Comparison of ENCODE assay signal across 21 cellular contexts in the genomic region with DNA sequence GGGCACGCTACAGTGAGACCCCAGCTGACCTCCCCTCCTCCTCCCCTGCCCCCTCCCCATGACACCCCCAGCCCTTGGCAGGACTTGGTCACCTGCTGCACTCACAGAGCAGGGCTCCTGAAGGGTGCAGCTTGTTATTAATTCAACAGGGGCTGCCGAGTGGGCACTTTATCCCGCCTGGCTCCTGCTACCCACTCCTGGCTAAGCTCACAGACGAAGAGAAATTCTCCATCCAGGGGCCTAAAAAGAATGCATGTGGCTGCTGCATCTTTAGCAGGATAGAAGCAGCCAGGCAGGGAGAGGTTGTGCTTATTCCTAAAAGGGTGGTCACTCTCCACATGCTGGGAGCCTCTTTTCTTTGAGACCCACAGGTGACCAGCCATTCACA. TPM values are rescaled to one million over a fixed set of nuclear protein-coding genes. Genes with fewer than 3 reads are reported as not detected.
DNase-seq lines count a peak whose midpoint lies in the region; ATAC-seq and TF ChIP-seq lines count a peak whose summit lies in the region.
"Had no signal": no experiment of that assay in that cellular context is flagged by ENCODE, and none has a peak within 500 bp of the region (broad histone marks: within the 10 kb centered on the region; RNA-seq: fewer than 3 reads in every experiment).

No MANE protein-coding gene starts in this region.

- intact Hi-C loops in lower lobe of right lung (cut with DNase I) (no loop called here), tibial artery (cut with DNase I; ENCODE audit: low total_unique reads) (no loop called here)

- H3K4me1 ChIP-seq in lower lobe of right lung = peaks cover 85% of the 10 kb centered on the region
- H3K4me1 ChIP-seq in tibial artery = peaks cover 0 to 83% (median 36%) of the 10 kb centered on the region in 4 donors

- H3K9me3 Mint-ChIP-seq in activated CD8-positive, alpha-beta memory T cell treated with anti-CD3 and anti-CD28 coated beads, Interleukin-2, amount 10 ng/mL, durations not matched to agents 7 days and 5 days (ENCODE audit: low read depth) = no peaks in the 10 kb centered on the region
- H3K9me3 Mint-ChIP-seq: activated naive CD4-positive, alpha-beta T cell treated with anti-CD3 and anti-CD28 coated beads for 36 hours; central memory CD8-positive, alpha-beta T cell; naive thymus-derived CD4-positive, alpha-beta T cell had no signal

- H3K4me3 Mint-ChIP-seq in activated CD8-positive, alpha-beta memory T cell treated with anti-CD3 and anti-CD28 coated beads, Interleukin-2, amount 10 ng/mL, durations not matched to agents 7 days and 5 days = no peak overlapping the region
- H3K4me3 Mint-ChIP-seq: activated naive CD4-positive, alpha-beta T cell treated with anti-CD3 and anti-CD28 coated beads for 36 hours; central memory CD8-positive, alpha-beta T cell; naive thymus-derived CD4-positive, alpha-beta T cell had no signal

- no peaks in the 10 kb centered on the region for H3K36me3 Mint-ChIP-seq in activated CD8-positive, alpha-beta memory T cell treated with anti-CD3 and anti-CD28 coated beads, Interleukin-2, amount 10 ng/mL, durations not matched to agents 7 days and 5 days
- H3K36me3 Mint-ChIP-seq: naive thymus-derived CD4-positive, alpha-beta T cell had no signal

- H3K27ac Mint-ChIP-seq in activated CD8-positive, alpha-beta memory T cell treated with anti-CD3 and anti-CD28 coated beads, Interleukin-2, amount 10 ng/mL, durations not matched to agents 7 days and 5 days = no peak overlapping the region
- H3K27ac Mint-ChIP-seq: activated naive CD4-positive, alpha-beta T cell treated with anti-CD3 and anti-CD28 coated beads for 36 hours; naive thymus-derived CD4-positive, alpha-beta T cell had no signal

- peaks cover 5% of the 10 kb centered on the region for H3K4me1 Mint-ChIP-seq in activated CD8-positive, alpha-beta memory T cell treated with anti-CD3 and anti-CD28 coated beads, Interleukin-2, amount 10 ng/mL, durations not matched to agents 7 days and 5 days
- H3K4me1 Mint-ChIP-seq: central memory CD8-positive, alpha-beta T cell had no signal

- H3K36me3 ChIP-seq in lower lobe of right lung = no peaks in the 10 kb centered on the region
- no peaks in the 10 kb centered on the region for H3K36me3 ChIP-seq in tibial artery
- H3K36me3 ChIP-seq: thoracic aorta had no signal

- peak; percentile 18 for DNase-seq in activated CD8-positive, alpha-beta memory T cell treated with anti-CD3 and anti-CD28 coated beads, Interleukin-2, amount 10 ng/mL, durations not matched to agents 7 days and 5 days
- DNase-seq in activated CD8-positive, alpha-beta memory T cell treated with anti-CD3 and anti-CD28 coated beads, Interleukin-2, amount 50 U/mL, for 4 hours = no peak
- DNase-seq in caudate nucleus (lab: John Stamatoyannopoulos, UW) = peak in 1 of 61 donors; percentile 44
- no peak for DNase-seq in lower lobe of right lung
- no peak for DNase-seq in tibial artery
- no peak for DNase-seq in NCI-H82 treated with DMSO at 0.1 percent for 48 hours (lab: John Stamatoyannopoulos, UW; ENCODE audit: unreplicated experiment)
- no peak for DNase-seq in Kasumi-1 (lab: John Stamatoyannopoulos, UW)
- DNase-seq in foreskin fibroblast = no peak
- DNase-seq: activated CD8-positive, alpha-beta memory T cell treated with anti-CD3 and anti-CD28 coated beads for 24 hours; activated naive CD4-positive, alpha-beta T cell treated with anti-CD3 and anti-CD28 coated beads for 36 hours; activated T-cell treated with anti-CD3 and anti-CD28 coated beads, Interleukin-2, amount 50 U/mL, for 48 hours; erythroblast; kidney glomerular epithelial cell; naive thymus-derived CD4-positive, alpha-beta T cell; NCI-H187; NCI-H2227 treated with DMSO at 0.1 percent for 48 hours; OCI-M1 had no signal

- CTCF ChIA-PET in activated CD8-positive, alpha-beta memory T cell treated with anti-CD3 and anti-CD28 coated beads, Interleukin-2, amount 10 ng/mL, durations not matched to agents 7 days and 5 days (lab: Charles Lee) = no interaction called here

- no peak for ATAC-seq in activated CD8-positive, alpha-beta memory T cell treated with anti-CD3 and anti-CD28 coated beads, Interleukin-2, amount 10 ng/mL, durations not matched to agents 7 days and 5 days
- ATAC-seq in lower lobe of right lung = no peak
- ATAC-seq: K562; naive thymus-derived CD4-positive, alpha-beta T cell had no signal

- H3K9me3 ChIP-seq in lower lobe of right lung = no peaks in the 10 kb centered on the region
- H3K9me3 ChIP-seq in tibial artery = no peaks in the 10 kb centered on the region
- H3K9me3 ChIP-seq: thoracic aorta had no signal

- H3K27me3 Mint-ChIP-seq in activated CD8-positive, alpha-beta memory T cell treated with anti-CD3 and anti-CD28 coated beads, Interleukin-2, amount 10 ng/mL, durations not matched to agents 7 days and 5 days = peaks cover 7% of the 10 kb centered on the region

- peak overlapping the region; percentile 90 for H3K27ac ChIP-seq in caudate nucleus (ENCODE audit: low read depth, low read length)
- H3K27ac ChIP-seq in lower lobe of right lung = peak overlapping the region; percentile 33
- peak overlapping the region; percentile 55 to 64 for H3K27ac ChIP-seq in tibial artery
- H3K27ac ChIP-seq: parathyroid adenoma had no signal

- no peaks in the 10 kb centered on the region for H3K27me3 ChIP-seq in lower lobe of right lung (ENCODE audit: low read depth)
- H3K27me3 ChIP-seq in tibial artery = no peaks in the 10 kb centered on the region

- TF ChIP-seq CTCF in lower lobe of right lung (IDR thresholded peaks at IDR 0.05) (no peak), tibial artery (IDR thresholded peaks at IDR 0.05) (no peak), foreskin fibroblast (IDR thresholded peaks at IDR 0.05; ENCODE audit: low read depth, low read length) (no peak)

- H3K4me3 ChIP-seq in lower lobe of right lung (no peak overlapping the region), tibial artery (no peak overlapping the region), foreskin fibroblast (ENCODE audit: low read depth in 1 of 2, low read length in 2 of 2) (no peak overlapping the region)
- H3K4me3 ChIP-seq: K562, thoracic aorta had no signal

RNA-seq across cellular contexts. Expression of a gene that starts 40.3 kb away (rescaled TPM):
- total RNA-seq in activated CD8-positive, alpha-beta memory T cell treated with anti-CD3 and anti-CD28 coated beads, Interleukin-2, amount 10 ng/mL, durations not matched to agents 7 days and 5 days = under 1 TPM; 0.32 to 0.70 TPM
- total RNA-seq in lower lobe of right lung = 46.4 TPM
- total RNA-seq: K562 had no signal

Comparison
In these comparisons a context has a peak if more than half of its experiments do, and no peak if none do; other contexts are left out.
1. H3K27ac ChIP-seq: peak in every context shown above with its lines; median percentile 90 in caudate nucleus; 60 in tibial artery; 33 in lower lobe of right lung.
2. RNA of a gene that starts 40.3 kb away (total RNA-seq): 46.4 TPM in lower lobe of right lung (single experiment); 0.32 to 0.70 TPM in activated CD8-positive, alpha-beta memory T cell treated with anti-CD3 and anti-CD28 coated beads, Interleukin-2, amount 10 ng/mL, durations not matched to agents 7 days and 5 days; every median in the first group is over 10 times any median in the second.